26 cellular contexts compared by ENCODE assay signal in the genomic region with DNA sequence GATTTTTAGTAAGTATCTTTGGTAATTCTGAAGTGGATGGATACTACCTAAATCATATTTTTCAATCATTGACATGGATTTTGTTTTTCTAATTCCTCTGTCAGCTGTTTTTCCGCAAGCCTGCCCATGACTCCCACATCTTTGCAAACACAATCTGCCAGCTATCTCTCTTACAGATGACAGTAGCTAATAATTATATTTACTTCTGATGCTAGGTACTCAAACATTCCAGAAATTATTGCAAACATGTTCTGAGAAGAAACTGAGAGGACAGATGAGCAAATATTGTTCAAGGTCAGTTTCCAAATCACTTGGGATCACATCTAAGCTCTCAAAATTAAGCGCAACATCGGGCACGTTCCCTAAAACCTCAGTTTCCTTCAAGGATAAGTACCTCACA.
"Had no signal": no experiment of that assay in that cellular context is flagged by ENCODE, and none has a peak within 500 bp of the region (broad histone marks: within the 10 kb centered on the region; RNA-seq: fewer than 3 reads in every experiment).

No MANE protein-coding gene starts in this region.

- H3K9me3 Mint-ChIP-seq: activated CD4-positive, alpha-beta T cell treated with anti-CD3 and anti-CD28 coated beads, Interleukin-2, amount 10 ng/mL, durations not matched to agents 7 days and 5 days; activated T-cell treated with anti-CD3 and anti-CD28 coated beads, Interleukin-2, amount 50 U/mL, for 4 hours; activated T-helper 17 cell treated with anti-CD3 and anti-CD28 coated beads, Interleukin-2, amount 50 U/mL, for 72 hours; naive thymus-derived CD8-positive, alpha-beta T cell; neural progenitor cell; T-helper 1 cell treated with Interleukin-12 subunit alpha and Interleukin-12 subunit beta and Interleukin-4 antibody, amounts not matched to agents 30 μg/mL and 1 μg/mL, for 36 hours had no signal

- H3K36me3 Mint-ChIP-seq: naive thymus-derived CD8-positive, alpha-beta T cell; neural progenitor cell had no signal

- DNase-seq: activated CD4-positive, alpha-beta T cell treated with anti-CD3 and anti-CD28 coated beads, Interleukin-2, amount 10 ng/mL, durations not matched to agents 7 days and 5 days; activated CD8-positive, alpha-beta T cell treated with anti-CD3 and anti-CD28 coated beads for 36 hours; activated gamma-delta T cell treated with Interleukin-2 at 50 U/mL for 16 hours; activated naive CD4-positive, alpha-beta T cell treated with anti-CD3 and anti-CD28 coated beads, Interleukin-2, amount 50 U/mL, for 16 hours; activated T-cell treated with anti-CD3 and anti-CD28 coated beads, Interleukin-2, amount 50 U/mL, for 4 hours; amygdala; caudate nucleus; cortex of kidney; effector memory CD8-positive, alpha-beta T cell; erythroblast; heart left ventricle; hypothalamus; left lung; lower lobe of right lung; mesenchymal stem cell; naive thymus-derived CD8-positive, alpha-beta T cell; spleen; stimulated activated naive CD4-positive, alpha-beta T cell; T-helper 9 cell; transverse colon; WERI-Rb-1 had no signal

- ATAC-seq: activated CD4-positive, CD25-positive, alpha-beta regulatory T cell treated with anti-CD3 and anti-CD28 coated beads, Interleukin-2, amount 50 U/mL, for 24 hours; activated CD8-positive, alpha-beta T cell treated with anti-CD3 and anti-CD28 coated beads for 36 hours; activated T-cell treated with anti-CD3 and anti-CD28 coated beads, Interleukin-2, amount 50 U/mL, for 4 hours; activated T-helper 17 cell treated with anti-CD3 and anti-CD28 coated beads, Interleukin-2, amount 50 U/mL, for 72 hours; effector memory CD8-positive, alpha-beta T cell; gastroesophageal sphincter; heart left ventricle; left lung; lower lobe of right lung; naive thymus-derived CD8-positive, alpha-beta T cell had no signal

- H3K27me3 Mint-ChIP-seq: activated CD4-positive, alpha-beta T cell treated with anti-CD3 and anti-CD28 coated beads, Interleukin-2, amount 10 ng/mL, durations not matched to agents 7 days and 5 days; activated CD8-positive, alpha-beta T cell treated with anti-CD3 and anti-CD28 coated beads for 36 hours; activated T-helper 17 cell treated with anti-CD3 and anti-CD28 coated beads, Interleukin-2, amount 50 U/mL, for 72 hours; effector memory CD8-positive, alpha-beta T cell; naive thymus-derived CD8-positive, alpha-beta T cell had no signal

- H3K4me3 Mint-ChIP-seq: activated CD4-positive, alpha-beta T cell treated with anti-CD3 and anti-CD28 coated beads, Interleukin-2, amount 10 ng/mL, durations not matched to agents 7 days and 5 days; activated CD8-positive, alpha-beta T cell treated with anti-CD3 and anti-CD28 coated beads for 36 hours; activated T-cell treated with anti-CD3 and anti-CD28 coated beads, Interleukin-2, amount 50 U/mL, for 4 hours; activated T-helper 17 cell treated with anti-CD3 and anti-CD28 coated beads, Interleukin-2, amount 50 U/mL, for 72 hours; effector memory CD8-positive, alpha-beta T cell; naive thymus-derived CD8-positive, alpha-beta T cell; neural progenitor cell; T-helper 1 cell treated with Interleukin-12 subunit alpha and Interleukin-12 subunit beta and Interleukin-4 antibody, amounts not matched to agents 30 μg/mL and 1 μg/mL, for 36 hours had no signal

- H3K27ac Mint-ChIP-seq: activated CD4-positive, alpha-beta T cell treated with anti-CD3 and anti-CD28 coated beads, Interleukin-2, amount 10 ng/mL, durations not matched to agents 7 days and 5 days; activated CD8-positive, alpha-beta T cell treated with anti-CD3 and anti-CD28 coated beads for 36 hours; activated T-helper 17 cell treated with anti-CD3 and anti-CD28 coated beads, Interleukin-2, amount 50 U/mL, for 72 hours; effector memory CD8-positive, alpha-beta T cell; naive thymus-derived CD8-positive, alpha-beta T cell; neural progenitor cell; T-helper 1 cell treated with Interleukin-12 subunit alpha and Interleukin-12 subunit beta and Interleukin-4 antibody, amounts not matched to agents 30 μg/mL and 1 μg/mL, for 36 hours had no signal

- H3K4me1 Mint-ChIP-seq: activated CD4-positive, alpha-beta T cell treated with anti-CD3 and anti-CD28 coated beads, Interleukin-2, amount 10 ng/mL, durations not matched to agents 7 days and 5 days; activated T-helper 17 cell treated with anti-CD3 and anti-CD28 coated beads, Interleukin-2, amount 50 U/mL, for 72 hours; naive thymus-derived CD8-positive, alpha-beta T cell; neural progenitor cell had no signal
